In genomic region chr1:25858906-25859789, GRCh38 we compare ENCODE assay signal across 1 cellular context.
TF ChIP-seq lines count a peak whose summit lies in the region.

Gene AUNIP (minus strand): TSS chr1:25859457. CDS start chr1:25859357, 100 bp downstream.

TF ChIP-seq in HepG2, 621 proteins besides CTCF, POLR2A, EP300 and RAD21 (continued from another document and continues in another):
- TF ChIP-seq ZMAT5 (CRISPR knock-in tag; IDR thresholded peaks at IDR 0.05; ENCODE audit: borderline replicate concordance, low read depth) = no peak
- 0 out of 2 replicates have a peak, but pooled peaks have one; percentile 45 for TF ChIP-seq ZNF101 (CRISPR knock-in tag; IDR thresholded peaks at IDR 0.05; ENCODE audit: borderline replicate concordance, low read depth)
- peak; percentile 55; the same call in 1 of the 2 replicates for TF ChIP-seq DR1 (CRISPR knock-in tag; IDR thresholded peaks at IDR 0.05)
- peak; percentile 58; the same call in 1 of the 2 replicates for TF ChIP-seq ZNF740 (CRISPR knock-in tag; IDR thresholded peaks at IDR 0.05)
- peak; percentile 83 for TF ChIP-seq ZNF503 (CRISPR knock-in tag; IDR thresholded peaks at IDR 0.05)
- TF ChIP-seq ATF4 (CRISPR knock-in tag; IDR thresholded peaks at IDR 0.05) = peak in 1 of 2 experiments; percentile 74; a peak in 2 of 4 replicates
- TF ChIP-seq MBD4 (IDR thresholded peaks at IDR 0.05; ENCODE audit: borderline replicate concordance, low read length) = no peak
- TF ChIP-seq ASH2L (IDR thresholded peaks at IDR 0.05; ENCODE audit: insufficient read length, low read depth, low read length) = peak; percentile 90
- TF ChIP-seq FOXA3 (CRISPR knock-in tag; IDR thresholded peaks at IDR 0.05) = peak; percentile 50; the same call in 1 of the 2 replicates
- TF ChIP-seq TCF7L2 (IDR thresholded peaks at IDR 0.05; ENCODE audit: low read depth, low read length) = no peak
- no peak for TF ChIP-seq ATF5 (CRISPR knock-in tag; IDR thresholded peaks at IDR 0.05; ENCODE audit: low read depth)
- 0 out of 2 replicates have a peak, but pooled peaks have one; percentile 68 for TF ChIP-seq ZNF598 (CRISPR knock-in tag; IDR thresholded peaks at IDR 0.05; ENCODE audit: borderline replicate concordance)
- 0 out of 2 replicates have a peak, but pooled peaks have one; percentile 15 for TF ChIP-seq ZGPAT (CRISPR knock-in tag; IDR thresholded peaks at IDR 0.05)
- TF ChIP-seq HNRNPLL (IDR thresholded peaks at IDR 0.05; ENCODE audit: low read depth, low read length, poor library complexity, severe bottlenecking) = peak; percentile 92
- peak; percentile 97 for TF ChIP-seq POLR2AphosphoS5 (IDR thresholded peaks at IDR 0.05; ENCODE audit: low read depth, low read length)
- peak; percentile 99 for TF ChIP-seq SIN3A (IDR thresholded peaks at IDR 0.05; ENCODE audit: borderline replicate concordance, low read depth, low read length)
- peak; percentile 68 for TF ChIP-seq ZMYM4 (CRISPR knock-in tag; IDR thresholded peaks at IDR 0.05)
- peak; percentile 94 for TF ChIP-seq MAX (IDR thresholded peaks at IDR 0.05)
- TF ChIP-seq ZNF256 (CRISPR knock-in tag; conservative IDR thresholded peaks at IDR 0.05) = 0 out of 2 replicates have a peak, but pooled peaks have one; percentile 27
- peak; percentile 83; the same call in 1 of the 2 replicates for TF ChIP-seq CC2D1A (CRISPR knock-in tag; IDR thresholded peaks at IDR 0.05)
- peak; percentile 50; the same call in 1 of the 2 replicates for TF ChIP-seq IRX3 (CRISPR knock-in tag; IDR thresholded peaks at IDR 0.05; ENCODE audit: borderline replicate concordance, low read depth)
- TF ChIP-seq YEATS4 (CRISPR knock-in tag; IDR thresholded peaks at IDR 0.05; ENCODE audit: borderline replicate concordance) = peak; percentile 64; the same call in 1 of the 2 replicates
- peak; percentile 72 for TF ChIP-seq MED1 (CRISPR knock-in tag; IDR thresholded peaks at IDR 0.05)
- no peak for TF ChIP-seq ZNF382 (CRISPR knock-in tag; IDR thresholded peaks at IDR 0.05; ENCODE audit: borderline replicate concordance)
- peak; percentile 76; the same call in 1 of the 2 replicates for TF ChIP-seq NFKB2 (CRISPR knock-in tag; IDR thresholded peaks at IDR 0.05; ENCODE audit: borderline replicate concordance)
- TF ChIP-seq ARID3A (IDR thresholded peaks at IDR 0.05; ENCODE audit: low read depth, low read length) = no peak
- peak; percentile 72; the same call in 1 of the 2 replicates for TF ChIP-seq KDM5A (IDR thresholded peaks at IDR 0.05; ENCODE audit: borderline replicate concordance, low read length)
- TF ChIP-seq ZNF770 (CRISPR knock-in tag; IDR thresholded peaks at IDR 0.05) = 0 out of 2 replicates have a peak, but pooled peaks have one; percentile 15
- no peak; the same call in 1 of the 2 replicates for TF ChIP-seq FOSL2 (CRISPR knock-in tag; IDR thresholded peaks at IDR 0.05)
- TF ChIP-seq FOXO1 (CRISPR knock-in tag; IDR thresholded peaks at IDR 0.05) = peak; percentile 19; the same call in 1 of the 2 replicates
- TF ChIP-seq CSRNP2 (CRISPR knock-in tag; conservative IDR thresholded peaks at IDR 0.05; ENCODE audit: low read depth) = peak; percentile 84; the same call in 1 of the 2 replicates
- peak; percentile 90 for TF ChIP-seq ZFY (CRISPR knock-in tag; IDR thresholded peaks at IDR 0.05)
- 0 out of 2 replicates have a peak, but pooled peaks have one; percentile 27 for TF ChIP-seq ZNF263 (CRISPR knock-in tag; IDR thresholded peaks at IDR 0.05)
- peak; percentile 70; the same call in 1 of the 2 replicates for TF ChIP-seq ZNF562 (CRISPR knock-in tag; IDR thresholded peaks at IDR 0.05; ENCODE audit: borderline replicate concordance)
- 0 out of 2 replicates have a peak, but pooled peaks have one; percentile 62 for TF ChIP-seq ZNF576 (CRISPR knock-in tag; IDR thresholded peaks at IDR 0.05)
- TF ChIP-seq ZNF704 (CRISPR knock-in tag; IDR thresholded peaks at IDR 0.05; ENCODE audit: borderline replicate concordance) = peak; percentile 71; the same call in 1 of the 2 replicates
- peak; percentile 68 for TF ChIP-seq HIVEP1 (CRISPR knock-in tag; IDR thresholded peaks at IDR 0.05)
- TF ChIP-seq RARG (CRISPR knock-in tag; IDR thresholded peaks at IDR 0.05; ENCODE audit: low read depth) = no peak
- TF ChIP-seq ARHGAP35 (CRISPR knock-in tag; IDR thresholded peaks at IDR 0.05; ENCODE audit: borderline replicate concordance) = peak; percentile 58; the same call in 1 of the 2 replicates
- peak; percentile 53; the same call in 1 of the 2 replicates for TF ChIP-seq ZBTB34 (CRISPR knock-in tag; IDR thresholded peaks at IDR 0.05)
- TF ChIP-seq SP1 (IDR thresholded peaks at IDR 0.05) = no peak
- TF ChIP-seq SP1 (CRISPR knock-in tag; IDR thresholded peaks at IDR 0.05) = peak; percentile 76
- no peak for TF ChIP-seq TRIM22 (IDR thresholded peaks at IDR 0.05)
- no peak for TF ChIP-seq NFYB (CRISPR knock-in tag; IDR thresholded peaks at IDR 0.05)
- peak; percentile 75; the same call in 1 of the 2 replicates for TF ChIP-seq ZNF441 (CRISPR knock-in tag; IDR thresholded peaks at IDR 0.05; ENCODE audit: borderline replicate concordance)
